ENCODE assay signal across 8 cellular contexts in genomic region chr6:43924222-43924702, GRCh38.
DNase-seq lines count a peak whose midpoint lies in the region; FAIRE-seq and TF ChIP-seq lines count a peak whose summit lies in the region.

No MANE protein-coding gene starts in this region.

- peaks cover 45% of the 10 kb centered on the region for H3K4me1 ChIP-seq in mammary epithelial cell (ENCODE audit: insufficient read depth, low read length)
- no peaks in the 10 kb centered on the region for H3K4me1 ChIP-seq in prostate gland (replicated peaks)

- CTCF ChIA-PET in mammary epithelial cell (lab: Charles Lee; ENCODE audit: low non-redundant PET), result interaction anchor here (0.7 kb wide), 2 partner anchors 101 to 154 kb away, joined by 3 read pairs; partner anchors contain the start of gene VEGFA

- H3K4me2 ChIP-seq in mammary epithelial cell (ENCODE audit: insufficient read depth, low read depth, low read length), result peak overlapping the region; percentile 64

- TF ChIP-seq CTCF in mammary epithelial cell (conservative IDR thresholded peaks at IDR 0.05 in 1 of 2, IDR thresholded peaks at IDR 0.05 in 1 of 2; ENCODE audit: extremely low read depth in 1 of 2, insufficient read depth in 1 of 2, low read depth in 1 of 2, low read length in 2 of 2) (no peak), prostate gland (IDR thresholded peaks at IDR 0.05) (no peak)

- H2AFZ ChIP-seq in mammary epithelial cell (ENCODE audit: low read depth, low read length), result peak overlapping the region; percentile 64

- H3K36me3 ChIP-seq in mammary epithelial cell (ENCODE audit: insufficient read depth, low read length), result no peaks in the 10 kb centered on the region
- no peaks in the 10 kb centered on the region for H3K36me3 ChIP-seq in prostate gland

- no peak for FAIRE-seq in H54 (lab: Jason Lieb, UNC)

- intact Hi-C loops in mammary epithelial cell (cut with micrococcal nuclease), result loop anchor here (5.0 to 10.0 kb wide), 2 partner anchors 88 to 199 kb away; no protein-coding TSS in a partner anchor
- intact Hi-C loops in prostate gland (cut with DNase I), result no loop called here

- H4K20me1 ChIP-seq in mammary epithelial cell (ENCODE audit: insufficient read depth, low read length), result no peaks in the 10 kb centered on the region

- 3% methylated on average over 5 of the region's 12 CpGs for WGBS in mammary epithelial cell (ENCODE audit: low coverage, missing lambda C conversion rate)
- 45% methylated on average over 12 of the region's 12 CpGs for WGBS in prostate gland

- TF ChIP-seq POLR2A in H54 (IDR thresholded peaks at IDR 0.05; ENCODE audit: low read depth, low read length) (no peak), prostate gland (IDR thresholded peaks at IDR 0.05) (no peak)

- peak overlapping the region; percentile 68 for H3K27ac ChIP-seq in mammary epithelial cell (ENCODE audit: insufficient read depth, low read depth, low read length)
- H3K27ac ChIP-seq in prostate gland, result no peak overlapping the region

- H3K4me3 ChIP-seq in mammary epithelial cell (replicated peaks in 1 of 3; ENCODE audit: insufficient read depth in 1 of 3, low read depth in 2 of 3, low read length in 3 of 3) (no peak overlapping the region), prostate gland (no peak overlapping the region)

- in situ Hi-C loops in mammary epithelial cell (cut with MboI; ENCODE audit: low sequenced_read_pairs in 2 of 2), result loop anchor here in 1 of 2 donors (10.0 kb wide), 1 partner anchor 131 kb away; no protein-coding TSS in a partner anchor

- no peaks in the 10 kb centered on the region for H3K79me2 ChIP-seq in mammary epithelial cell (ENCODE audit: insufficient read depth, low read length)

- H3K9me3 ChIP-seq in mammary epithelial cell (replicated peaks; ENCODE audit: insufficient read depth, low read length) (no peaks in the 10 kb centered on the region), prostate gland (no peaks in the 10 kb centered on the region)

- dilution Hi-C loops in mammary epithelial cell (cut with HindIII; ENCODE audit: low sequenced_read_pairs), result no loop called here

- no peak overlapping the region for H3K9ac ChIP-seq in mammary epithelial cell (ENCODE audit: insufficient read depth, low read length)

- DNase-seq in H54 (ENCODE audit: insufficient read length, low spot score) (peak; percentile 53), UCSD-AML1 (lab: John Stamatoyannopoulos, UW; ENCODE audit: unreplicated experiment) (peak; percentile 84), mammary epithelial cell (peak; percentile 54), NCI-H69 (lab: John Stamatoyannopoulos, UW) (no peak), prostate gland (ENCODE audit: low spot score) (no peak), NCI-H2107 treated with DMSO at 0.1 percent for 48 hours (lab: John Stamatoyannopoulos, UW; ENCODE audit: unreplicated experiment) (no peak), OCI-M2 (lab: John Stamatoyannopoulos, UW; ENCODE audit: unreplicated experiment) (no peak)
- peak; percentile 16 for DNase-seq in stimulated activated CD4-positive, alpha-beta T cell treated with anti-CD3 and anti-CD28 coated beads, Interleukin-2, amount 100 ng/mL, for 4 hours (ENCODE audit: low read depth)

- H3K27me3 ChIP-seq in mammary epithelial cell (ENCODE audit: insufficient read depth, low read length) (no peaks in the 10 kb centered on the region), prostate gland (replicated peaks; ENCODE audit: insufficient read depth) (no peaks in the 10 kb centered on the region)

- no TSS peak for BruUV-seq in mammary epithelial cell (replicated peaks; lab: Mats Ljungman, UMichigan)

Comparison
In these comparisons a context has a peak if more than half of its experiments do, and no peak if none do; other contexts are left out.
1. DNase-seq: peak in H54 (single experiment), UCSD-AML1 (single experiment), mammary epithelial cell (single experiment) and stimulated activated CD4-positive, alpha-beta T cell treated with anti-CD3 and anti-CD28 coated beads, Interleukin-2, amount 100 ng/mL, for 4 hours (single experiment); none in NCI-H69 (single experiment), prostate gland (single experiment), NCI-H2107 treated with DMSO at 0.1 percent for 48 hours (single experiment) and OCI-M2 (single experiment).